19 cellular contexts compared by ENCODE assay signal in the genomic region with DNA sequence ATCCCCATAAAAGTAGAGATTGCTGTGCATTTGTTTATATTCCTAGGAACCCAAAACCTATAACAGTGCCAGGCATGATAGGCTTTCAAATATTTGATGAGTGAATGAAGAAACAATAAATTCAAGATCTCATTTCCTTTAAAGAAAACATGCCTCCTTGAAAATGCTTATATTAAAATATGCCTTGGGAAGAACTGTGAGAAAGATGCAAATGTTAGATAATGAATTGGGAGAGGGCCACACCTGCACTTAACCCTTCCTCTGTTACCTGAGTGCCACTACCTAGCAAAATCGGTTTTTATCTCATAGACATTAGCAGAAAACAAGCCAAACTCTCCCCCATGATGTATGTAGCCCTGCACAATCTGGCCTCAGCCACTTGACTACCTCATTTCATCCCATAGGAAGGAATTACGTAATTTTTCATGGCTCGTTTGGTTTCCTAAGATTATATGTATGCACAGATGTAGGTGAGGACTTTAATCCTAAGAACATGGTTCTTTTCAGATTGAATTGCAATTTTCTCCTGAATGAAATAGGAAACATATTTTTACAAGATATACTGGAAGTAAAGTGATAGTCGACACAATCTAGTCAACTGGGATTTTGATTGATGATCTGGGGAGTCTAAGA. TPM values are rescaled to one million over a fixed set of nuclear protein-coding genes. Genes with fewer than 3 reads are reported as not detected.
DNase-seq lines count a peak whose midpoint lies in the region; ATAC-seq and TF ChIP-seq lines count a peak whose summit lies in the region.
"Had no signal": no experiment of that assay in that cellular context is flagged by ENCODE, and none has a peak within 500 bp of the region (broad histone marks: within the 10 kb centered on the region; RNA-seq: fewer than 3 reads in every experiment).

No MANE protein-coding gene starts in this region.

- no peak overlapping the region for H3K4me2 ChIP-seq in H9 (ENCODE audit: insufficient read depth, insufficient read length, low read length)
- H3K4me2 ChIP-seq in IMR-90 (ENCODE audit: low read depth, low read length): no peak overlapping the region

- BruUV-seq in IMR-90 (replicated peaks; lab: Mats Ljungman, UMichigan): no TSS peak

- peaks cover 6% of the 10 kb centered on the region for H3K79me1 ChIP-seq in H9 (ENCODE audit: insufficient read depth, low read depth, low read length, poor library complexity, severe bottlenecking)
- H3K79me1 ChIP-seq in IMR-90 (ENCODE audit: low read depth in 1 of 2, low read length in 2 of 2): peaks cover 20 to 44% of the 10 kb centered on the region in 2 experiments

- no peak overlapping the region for H3K4me3 ChIP-seq in IMR-90 (ENCODE audit: insufficient read depth, low read depth, low read length)
- H3K4me3 ChIP-seq in CD8-positive, alpha-beta memory T cell (ENCODE audit: low read length): no peak overlapping the region
- H3K4me3 ChIP-seq: GM23248 had no signal

- intact Hi-C loops in IMR-90 (cut with micrococcal nuclease): no loop called here

- H3K36me3 Mint-ChIP-seq in H9 (ENCODE audit: insufficient read depth in 1 of 3, low read depth in 3 of 3) (peaks cover 15 to 21% (median 16%) of the 10 kb centered on the region in 3 experiments), WTC11 (peaks cover 14% of the 10 kb centered on the region), glutamatergic neuron (ENCODE audit: unreplicated experiment) (peaks cover 8% of the 10 kb centered on the region), immature natural killer cell (no peaks in the 10 kb centered on the region)
- H3K36me3 Mint-ChIP-seq in CD8-positive, alpha-beta memory T cell: no peaks in the 10 kb centered on the region
- H3K36me3 Mint-ChIP-seq: CD4-positive, alpha-beta memory T cell; IgD-negative memory B cell had no signal

- H3K9ac ChIP-seq in H9 (ENCODE audit: extremely low read depth, insufficient read length, low read length) (no peak overlapping the region), IMR-90 (ENCODE audit: low read depth, low read length) (no peak overlapping the region)
- H3K9ac ChIP-seq: GM23248 had no signal

- no peak overlapping the region for H2AFZ ChIP-seq in H9 (ENCODE audit: low read length)
- H2AFZ ChIP-seq in IMR-90 (replicated peaks; ENCODE audit: low read length, poor library complexity): no peak overlapping the region
- H2AFZ ChIP-seq: GM23248 had no signal

- no peak overlapping the region for H2BK12ac ChIP-seq in H9 (ENCODE audit: insufficient read length, low read depth, low read length)

- H3K9me3 ChIP-seq in H9 (ENCODE audit: control insufficient read depth, low read depth, low read length): no peaks in the 10 kb centered on the region
- peaks cover 5% of the 10 kb centered on the region; the same call in 1 of the 2 replicates for H3K9me3 ChIP-seq in IMR-90 (ENCODE audit: control insufficient read depth, insufficient read depth, low read length)
- no peaks in the 10 kb centered on the region for H3K9me3 ChIP-seq in CD8-positive, alpha-beta memory T cell (ENCODE audit: low read length)
- H3K9me3 ChIP-seq: BE2C had no signal

- WGBS in H9 (ENCODE audit: extremely low coverage, insufficient read length, low lambda C conversion rate): no CpG with 5 or more reads among the region's 4 CpGs
- WGBS in IMR-90 (ENCODE audit: extremely low coverage in 2 of 2, insufficient read length in 1 of 2), 2 experiments: no CpG with 5 or more reads among the region's 4 CpGs

- H3K56ac ChIP-seq in H9 (ENCODE audit: insufficient read length, low read depth, low read length) (no peak overlapping the region), IMR-90 (ENCODE audit: extremely low read depth, insufficient read depth, low read length) (no peak overlapping the region)

- in situ Hi-C loops in IMR-90 (cut with MboI; ENCODE audit: low sequenced_read_pairs): loop anchor here (25.0 kb wide), 1 partner anchor 1095 kb away; no protein-coding TSS in a partner anchor
- in situ Hi-C loops in ACHN (cut with HindIII; ENCODE audit: low pct_ligation_motif_present, low pct_unique_long_range_greater_than_20kb, low sequenced_read_pairs): no loop called here

- no peak overlapping the region for H3K4ac ChIP-seq in H9 (ENCODE audit: low read depth, low read length)
- no peak overlapping the region; the same call in 1 of the 2 replicates for H3K4ac ChIP-seq in IMR-90 (ENCODE audit: low read depth, low read length)

- H3K18ac ChIP-seq in H9 (ENCODE audit: insufficient read length, low read depth, low read length) (no peak overlapping the region), IMR-90 (ENCODE audit: low read depth, low read length) (no peak overlapping the region)

- TF ChIP-seq CTCF in H9 (conservative IDR thresholded peaks at IDR 0.05) (no peak), IMR-90 (conservative IDR thresholded peaks at IDR 0.05; ENCODE audit: low read depth, low read length) (no peak), WTC11 (IDR thresholded peaks at IDR 0.05) (no peak), glutamatergic neuron (IDR thresholded peaks at IDR 0.05; ENCODE audit: partially characterized antibody, unreplicated experiment) (no peak)

- H3T11ph ChIP-seq in H9 (ENCODE audit: low read length): no peak overlapping the region

- no peaks in the 10 kb centered on the region for H3K9me1 ChIP-seq in IMR-90 (ENCODE audit: insufficient read depth, low read length)

- H3K27ac Mint-ChIP-seq in H9 (peak overlapping the region in 2 of 3 experiments; percentile 3 to 54; a peak in 4 of 7 replicates), WTC11 (peak overlapping the region; percentile 27), glutamatergic neuron (ENCODE audit: unreplicated experiment) (peak overlapping the region; percentile 90), immature natural killer cell (no peak overlapping the region)
- H3K27ac Mint-ChIP-seq in CD8-positive, alpha-beta memory T cell: no peak overlapping the region
- H3K27ac Mint-ChIP-seq: CD4-positive, alpha-beta memory T cell; HFFc6; IgD-negative memory B cell had no signal

- no peak for ATAC-seq in IMR-90 (ENCODE audit: low read depth)
- ATAC-seq in WTC11: no peak

- H4K91ac ChIP-seq in H9 (ENCODE audit: insufficient read length, low read depth, low read length) (no peak overlapping the region), IMR-90 (ENCODE audit: insufficient read depth, low read depth, low read length) (no peak overlapping the region)

- dilution Hi-C loops in IMR-90 (cut with HindIII; ENCODE audit: low sequenced_read_pairs, unreplicated experiment): no loop called here

- H3K4me3 Mint-ChIP-seq in H9 (no peak overlapping the region), WTC11 (no peak overlapping the region), glutamatergic neuron (ENCODE audit: unreplicated experiment) (no peak overlapping the region), immature natural killer cell (no peak overlapping the region)
- no peak overlapping the region for H3K4me3 Mint-ChIP-seq in CD8-positive, alpha-beta memory T cell
- H3K4me3 Mint-ChIP-seq: CD4-positive, alpha-beta memory T cell; HFFc6; IgD-negative memory B cell had no signal

- H2BK5ac ChIP-seq in H9 (ENCODE audit: insufficient read length, low read length): no peak overlapping the region
- H2BK5ac ChIP-seq in IMR-90 (ENCODE audit: low read depth, low read length, poor library complexity, severe bottlenecking): peak overlapping the region; percentile 13

- H3K27me3 Mint-ChIP-seq in H9 (ENCODE audit: low read depth): no peaks in the 10 kb centered on the region
- H3K27me3 Mint-ChIP-seq in WTC11 (ENCODE audit: low read depth): no peaks in the 10 kb centered on the region
- no peaks in the 10 kb centered on the region for H3K27me3 Mint-ChIP-seq in glutamatergic neuron (ENCODE audit: unreplicated experiment)
- peaks cover 0 to 4% (median 0%) of the 10 kb centered on the region in 3 donors for H3K27me3 Mint-ChIP-seq in immature natural killer cell (ENCODE audit: low read depth in 3 of 3)
- H3K27me3 Mint-ChIP-seq in CD8-positive, alpha-beta memory T cell: no peaks in the 10 kb centered on the region
- H3K27me3 Mint-ChIP-seq: CD4-positive, alpha-beta memory T cell; IgD-negative memory B cell had no signal

- H3K36me3 ChIP-seq in IMR-90 (ENCODE audit: control insufficient read depth, insufficient read depth, low read length): no peaks in the 10 kb centered on the region
- H3K36me3 ChIP-seq in CD8-positive, alpha-beta memory T cell (ENCODE audit: insufficient read depth, low read length): no peaks in the 10 kb centered on the region
- H3K36me3 ChIP-seq: BE2C had no signal

- H4K5ac ChIP-seq in H9 (ENCODE audit: insufficient read length, low read depth, low read length): no peak overlapping the region
- no peak overlapping the region for H4K5ac ChIP-seq in IMR-90 (ENCODE audit: low read depth, low read length)

- H4K20me1 ChIP-seq in H9 (ENCODE audit: control insufficient read depth, insufficient read depth, insufficient read length) (no peaks in the 10 kb centered on the region), IMR-90 (ENCODE audit: insufficient read depth, low read length) (no peaks in the 10 kb centered on the region)

- H2BK120ac ChIP-seq in H9 (ENCODE audit: low read depth, low read length, poor library complexity, severe bottlenecking) (no peak overlapping the region), IMR-90 (ENCODE audit: low read depth, low read length) (no peak overlapping the region; the same call in 1 of the 2 replicates)

- H3K79me2 ChIP-seq in H9 (ENCODE audit: insufficient read depth, low read length): peaks cover 38% of the 10 kb centered on the region; the same call in 1 of the 2 replicates

- no peak overlapping the region for H2BK15ac ChIP-seq in H9 (ENCODE audit: low read depth, low read length)
- no peak overlapping the region for H2BK15ac ChIP-seq in IMR-90 (ENCODE audit: low read depth, low read length)

- H3K14ac ChIP-seq in H9 (ENCODE audit: insufficient read depth, low read length) (no peak overlapping the region), IMR-90 (replicated peaks; ENCODE audit: low read depth, low read length) (no peak overlapping the region)

- no peaks in the 10 kb centered on the region for H3K23me2 ChIP-seq in H9 (ENCODE audit: insufficient read length, low read depth, low read length, poor library complexity, severe bottlenecking)

- H3K4me1 Mint-ChIP-seq in H9: peaks cover 57 to 59% of the 10 kb centered on the region in 2 experiments
- peaks cover 70% of the 10 kb centered on the region for H3K4me1 Mint-ChIP-seq in WTC11
- H3K4me1 Mint-ChIP-seq in glutamatergic neuron (ENCODE audit: low read depth, unreplicated experiment): peaks cover 30% of the 10 kb centered on the region
- no peaks in the 10 kb centered on the region for H3K4me1 Mint-ChIP-seq in immature natural killer cell
- H3K4me1 Mint-ChIP-seq in CD8-positive, alpha-beta memory T cell: no peaks in the 10 kb centered on the region
- H3K4me1 Mint-ChIP-seq: CD4-positive, alpha-beta memory T cell; IgD-negative memory B cell had no signal

- H2AK5ac ChIP-seq in H9 (ENCODE audit: insufficient read length, low read length) (no peak overlapping the region), IMR-90 (ENCODE audit: low read depth, low read length) (peak overlapping the region; percentile 69; the same call in 1 of the 2 replicates)

- no peak for TF ChIP-seq RAD21 in IMR-90 (IDR thresholded peaks at IDR 0.05; ENCODE audit: low read length)

- H3K4me1 ChIP-seq in H9 (ENCODE audit: insufficient read depth, low read length) (peaks cover 7% of the 10 kb centered on the region; the same call in 1 of the 2 replicates), IMR-90 (ENCODE audit: control insufficient read depth, insufficient read depth, low read length) (peaks cover 2% of the 10 kb centered on the region; the same call in 1 of the 2 replicates)
- no peaks in the 10 kb centered on the region for H3K4me1 ChIP-seq in CD8-positive, alpha-beta memory T cell (ENCODE audit: insufficient read depth, low read length)
- H3K4me1 ChIP-seq: BE2C had no signal

- H4K8ac ChIP-seq in H9 (replicated peaks; ENCODE audit: insufficient read length, low read depth, low read length) (no peak overlapping the region), IMR-90 (ENCODE audit: low read depth in 2 of 2, low read length in 2 of 2) (no peak overlapping the region)

- H3K27me3 ChIP-seq in H9 (ENCODE audit: insufficient read depth, low read length): no peaks in the 10 kb centered on the region
- no peaks in the 10 kb centered on the region for H3K27me3 ChIP-seq in IMR-90 (ENCODE audit: control insufficient read depth, insufficient read depth, low read length)
- no peaks in the 10 kb centered on the region for H3K27me3 ChIP-seq in CD8-positive, alpha-beta memory T cell (ENCODE audit: insufficient read depth, low read length, poor library complexity, severe bottlenecking)
- H3K27me3 ChIP-seq: BE2C had no signal

- POLR2A ChIA-PET in IMR-90 (lab: Charles Lee; ENCODE audit: unreplicated experiment) (no interaction called here), WTC11 (lab: Charles Lee) (no interaction called here)
- POLR2A ChIA-PET in CD8-positive, alpha-beta memory T cell (lab: Charles Lee): no interaction called here

- H3K27ac ChIP-seq in H9 (ENCODE audit: insufficient read length, low read depth, low read length) (no peak overlapping the region), IMR-90 (ENCODE audit: insufficient read depth, low read length) (no peak overlapping the region)
- no peak overlapping the region for H3K27ac ChIP-seq in CD8-positive, alpha-beta memory T cell (ENCODE audit: low read depth, low read length)
- H3K27ac ChIP-seq: C4-2B, GM23248 had no signal

- H2BK20ac ChIP-seq in H9 (ENCODE audit: low read depth, low read length, poor library complexity, severe bottlenecking) (no peak overlapping the region), IMR-90 (ENCODE audit: low read depth, low read length) (peak overlapping the region; percentile 52; the same call in 1 of the 2 replicates)

- DNase-seq in H9: no peak
- no peak for DNase-seq in IMR-90
- no peak for DNase-seq in WTC11 (ENCODE audit: low spot score)
- no peak for DNase-seq in glutamatergic neuron
- DNase-seq in islet precursor cell: no peak
- DNase-seq in immature natural killer cell: no peak
- DNase-seq in CD8-positive, alpha-beta memory T cell: no peak
- DNase-seq in ACHN: no peak
- DNase-seq: BE2C; CD4-positive, alpha-beta memory T cell; COR-L47; DMS153; DMS79 treated with DMSO at 0.1 percent for 48 hours; EL; GM23248; H7; HFFc6 had no signal

- CTCF ChIA-PET in IMR-90 (lab: Yijun Ruan, JAX): interaction anchor here (0.6 to 0.7 kb wide), 3 partner anchors 24 to 853 kb away, joined by 3 read pairs; no protein-coding TSS in a partner anchor
- CTCF ChIA-PET in WTC11 (lab: Charles Lee): interaction anchor here (2.6 kb wide), 1 partner anchor 24 kb away, joined by 10 read pairs; no protein-coding TSS in a partner anchor
- CTCF ChIA-PET in CD8-positive, alpha-beta memory T cell (lab: Charles Lee): no interaction called here

- no peak for TF ChIP-seq POLR2A in IMR-90 (IDR thresholded peaks at IDR 0.05; ENCODE audit: low read depth, low read length)

- H3K23ac ChIP-seq in H9 (ENCODE audit: insufficient read length, low read depth, low read length): no peak overlapping the region
- H3K23ac ChIP-seq in IMR-90 (ENCODE audit: low read depth, low read length): no peak overlapping the region

- H2AK9ac ChIP-seq in IMR-90 (replicated peaks; ENCODE audit: low read depth, low read length, poor library complexity): no peak overlapping the region

- H3K9me3 Mint-ChIP-seq in H9: peaks cover 14 to 15% of the 10 kb centered on the region in 2 experiments
- H3K9me3 Mint-ChIP-seq in WTC11: peaks cover 15% of the 10 kb centered on the region
- no peaks in the 10 kb centered on the region for H3K9me3 Mint-ChIP-seq in glutamatergic neuron (ENCODE audit: unreplicated experiment)
- H3K9me3 Mint-ChIP-seq in immature natural killer cell: peaks cover 10 to 24% (median 15%) of the 10 kb centered on the region in 6 donors
- H3K9me3 Mint-ChIP-seq in CD8-positive, alpha-beta memory T cell: peaks cover 0 to 15% (median 3%) of the 10 kb centered on the region in 5 donors

RNA-seq across cellular contexts. Expression of a gene that starts 25.2 kb away (rescaled TPM):
- 124 and 140 TPM in 2 replicates for total RNA-seq in H9 (2021)
- total RNA-seq in IMR-90 (2012; rRNA removed): 40.1 and 54.4 TPM in 2 replicates
- polyA plus RNA-seq in IMR-90 (2012; rRNA removed): 24.3 and 24.4 TPM in 2 replicates
- polyA plus RNA-seq in IMR-90 (2012; cell fraction: cytosol; rRNA removed): 8.5 and 26.4 TPM in 2 replicates
- polyA plus RNA-seq in IMR-90 (2012; cell fraction: nucleus; rRNA removed; ENCODE audit: low replicate concordance): 4.3 and 13.5 TPM in 2 replicates
- total RNA-seq in WTC11 (2021): 75.1 to 82.1 TPM (median 80.5 TPM) in 3 replicates
- 17.7 TPM for total RNA-seq in glutamatergic neuron (ENCODE audit: unreplicated experiment)
- polyA plus RNA-seq in immature natural killer cell: not detected
- total RNA-seq in CD8-positive, alpha-beta memory T cell: not detected
- not detected for polyA plus RNA-seq in CD8-positive, alpha-beta memory T cell
- total RNA-seq: CD4-positive, alpha-beta memory T cell had no signal
- polyA plus RNA-seq: CD4-positive, alpha-beta memory T cell; IgD-negative memory B cell had no signal

Comparison
In these comparisons a context has a peak if more than half of its experiments do, and no peak if none do; other contexts are left out.
1. H3K27ac Mint-ChIP-seq: peak in H9 (2 of 3), WTC11 (single experiment) and glutamatergic neuron (single experiment); none in immature natural killer cell (0 of 6) and CD8-positive, alpha-beta memory T cell (0 of 8).
2. RNA of a gene that starts 25.2 kb away (total RNA-seq): 124 to 140 TPM in H9, 75.1 to 82.1 TPM in WTC11, 40.1 to 54.4 TPM in IMR-90 and 17.7 TPM in glutamatergic neuron (single experiment); not detected in CD8-positive, alpha-beta memory T cell; every median in the first group is over 10 times any median in the second.